1 cellular context compared by ENCODE assay signal in the genomic region with DNA sequence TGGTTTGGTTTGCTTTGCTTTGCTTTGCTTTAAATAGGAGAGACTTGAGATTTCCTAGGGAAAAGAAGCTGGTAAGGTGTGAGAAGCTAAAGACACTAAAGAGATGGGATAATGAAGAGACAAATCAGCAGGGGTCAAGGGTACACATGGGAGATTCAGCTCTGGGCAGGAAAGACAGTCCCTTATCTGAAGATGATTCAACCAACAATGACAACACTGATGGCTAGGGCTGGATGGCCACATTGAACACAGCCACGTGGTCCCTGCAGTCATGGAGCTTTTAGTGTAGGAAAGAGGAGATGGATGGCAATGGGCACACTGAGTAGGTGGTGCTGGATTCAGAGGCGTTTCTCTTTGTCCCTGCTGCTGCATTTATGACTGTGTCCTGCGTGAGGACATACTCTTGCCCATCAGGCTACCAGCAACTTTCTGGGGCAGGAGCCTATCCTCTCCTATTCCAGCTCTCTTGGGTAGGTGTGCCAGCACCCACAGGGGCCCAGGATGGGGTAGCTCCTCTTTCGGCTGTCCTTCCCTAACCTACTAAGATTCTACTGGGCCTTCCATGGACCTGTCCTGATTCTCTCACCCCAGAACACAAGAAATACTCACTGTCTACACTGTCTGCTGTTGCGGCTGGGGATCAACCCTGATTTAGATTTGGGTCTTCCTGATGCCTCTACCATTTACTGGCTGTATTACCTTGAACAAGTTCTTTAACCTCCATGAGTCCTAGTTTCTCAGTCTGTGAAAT.
TF ChIP-seq lines count a peak whose summit lies in the region.

No MANE protein-coding gene starts in this region.

TF ChIP-seq in GM23338, 12 proteins besides CTCF, POLR2A, EP300 and RAD21:
- TF ChIP-seq, protein P1, sequence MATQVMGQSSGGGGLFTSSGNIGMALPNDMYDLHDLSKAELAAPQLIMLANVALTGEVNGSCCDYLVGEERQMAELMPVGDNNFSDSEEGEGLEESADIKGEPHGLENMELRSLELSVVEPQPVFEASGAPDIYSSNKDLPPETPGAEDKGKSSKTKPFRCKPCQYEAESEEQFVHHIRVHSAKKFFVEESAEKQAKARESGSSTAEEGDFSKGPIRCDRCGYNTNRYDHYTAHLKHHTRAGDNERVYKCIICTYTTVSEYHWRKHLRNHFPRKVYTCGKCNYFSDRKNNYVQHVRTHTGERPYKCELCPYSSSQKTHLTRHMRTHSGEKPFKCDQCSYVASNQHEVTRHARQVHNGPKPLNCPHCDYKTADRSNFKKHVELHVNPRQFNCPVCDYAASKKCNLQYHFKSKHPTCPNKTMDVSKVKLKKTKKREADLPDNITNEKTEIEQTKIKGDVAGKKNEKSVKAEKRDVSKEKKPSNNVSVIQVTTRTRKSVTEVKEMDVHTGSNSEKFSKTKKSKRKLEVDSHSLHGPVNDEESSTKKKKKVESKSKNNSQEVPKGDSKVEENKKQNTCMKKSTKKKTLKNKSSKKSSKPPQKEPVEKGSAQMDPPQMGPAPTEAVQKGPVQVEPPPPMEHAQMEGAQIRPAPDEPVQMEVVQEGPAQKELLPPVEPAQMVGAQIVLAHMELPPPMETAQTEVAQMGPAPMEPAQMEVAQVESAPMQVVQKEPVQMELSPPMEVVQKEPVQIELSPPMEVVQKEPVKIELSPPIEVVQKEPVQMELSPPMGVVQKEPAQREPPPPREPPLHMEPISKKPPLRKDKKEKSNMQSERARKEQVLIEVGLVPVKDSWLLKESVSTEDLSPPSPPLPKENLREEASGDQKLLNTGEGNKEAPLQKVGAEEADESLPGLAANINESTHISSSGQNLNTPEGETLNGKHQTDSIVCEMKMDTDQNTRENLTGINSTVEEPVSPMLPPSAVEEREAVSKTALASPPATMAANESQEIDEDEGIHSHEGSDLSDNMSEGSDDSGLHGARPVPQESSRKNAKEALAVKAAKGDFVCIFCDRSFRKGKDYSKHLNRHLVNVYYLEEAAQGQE (IDR thresholded peaks at IDR 0.05; ENCODE audit: unreplicated experiment) = no peak
- TF ChIP-seq, protein P2, sequence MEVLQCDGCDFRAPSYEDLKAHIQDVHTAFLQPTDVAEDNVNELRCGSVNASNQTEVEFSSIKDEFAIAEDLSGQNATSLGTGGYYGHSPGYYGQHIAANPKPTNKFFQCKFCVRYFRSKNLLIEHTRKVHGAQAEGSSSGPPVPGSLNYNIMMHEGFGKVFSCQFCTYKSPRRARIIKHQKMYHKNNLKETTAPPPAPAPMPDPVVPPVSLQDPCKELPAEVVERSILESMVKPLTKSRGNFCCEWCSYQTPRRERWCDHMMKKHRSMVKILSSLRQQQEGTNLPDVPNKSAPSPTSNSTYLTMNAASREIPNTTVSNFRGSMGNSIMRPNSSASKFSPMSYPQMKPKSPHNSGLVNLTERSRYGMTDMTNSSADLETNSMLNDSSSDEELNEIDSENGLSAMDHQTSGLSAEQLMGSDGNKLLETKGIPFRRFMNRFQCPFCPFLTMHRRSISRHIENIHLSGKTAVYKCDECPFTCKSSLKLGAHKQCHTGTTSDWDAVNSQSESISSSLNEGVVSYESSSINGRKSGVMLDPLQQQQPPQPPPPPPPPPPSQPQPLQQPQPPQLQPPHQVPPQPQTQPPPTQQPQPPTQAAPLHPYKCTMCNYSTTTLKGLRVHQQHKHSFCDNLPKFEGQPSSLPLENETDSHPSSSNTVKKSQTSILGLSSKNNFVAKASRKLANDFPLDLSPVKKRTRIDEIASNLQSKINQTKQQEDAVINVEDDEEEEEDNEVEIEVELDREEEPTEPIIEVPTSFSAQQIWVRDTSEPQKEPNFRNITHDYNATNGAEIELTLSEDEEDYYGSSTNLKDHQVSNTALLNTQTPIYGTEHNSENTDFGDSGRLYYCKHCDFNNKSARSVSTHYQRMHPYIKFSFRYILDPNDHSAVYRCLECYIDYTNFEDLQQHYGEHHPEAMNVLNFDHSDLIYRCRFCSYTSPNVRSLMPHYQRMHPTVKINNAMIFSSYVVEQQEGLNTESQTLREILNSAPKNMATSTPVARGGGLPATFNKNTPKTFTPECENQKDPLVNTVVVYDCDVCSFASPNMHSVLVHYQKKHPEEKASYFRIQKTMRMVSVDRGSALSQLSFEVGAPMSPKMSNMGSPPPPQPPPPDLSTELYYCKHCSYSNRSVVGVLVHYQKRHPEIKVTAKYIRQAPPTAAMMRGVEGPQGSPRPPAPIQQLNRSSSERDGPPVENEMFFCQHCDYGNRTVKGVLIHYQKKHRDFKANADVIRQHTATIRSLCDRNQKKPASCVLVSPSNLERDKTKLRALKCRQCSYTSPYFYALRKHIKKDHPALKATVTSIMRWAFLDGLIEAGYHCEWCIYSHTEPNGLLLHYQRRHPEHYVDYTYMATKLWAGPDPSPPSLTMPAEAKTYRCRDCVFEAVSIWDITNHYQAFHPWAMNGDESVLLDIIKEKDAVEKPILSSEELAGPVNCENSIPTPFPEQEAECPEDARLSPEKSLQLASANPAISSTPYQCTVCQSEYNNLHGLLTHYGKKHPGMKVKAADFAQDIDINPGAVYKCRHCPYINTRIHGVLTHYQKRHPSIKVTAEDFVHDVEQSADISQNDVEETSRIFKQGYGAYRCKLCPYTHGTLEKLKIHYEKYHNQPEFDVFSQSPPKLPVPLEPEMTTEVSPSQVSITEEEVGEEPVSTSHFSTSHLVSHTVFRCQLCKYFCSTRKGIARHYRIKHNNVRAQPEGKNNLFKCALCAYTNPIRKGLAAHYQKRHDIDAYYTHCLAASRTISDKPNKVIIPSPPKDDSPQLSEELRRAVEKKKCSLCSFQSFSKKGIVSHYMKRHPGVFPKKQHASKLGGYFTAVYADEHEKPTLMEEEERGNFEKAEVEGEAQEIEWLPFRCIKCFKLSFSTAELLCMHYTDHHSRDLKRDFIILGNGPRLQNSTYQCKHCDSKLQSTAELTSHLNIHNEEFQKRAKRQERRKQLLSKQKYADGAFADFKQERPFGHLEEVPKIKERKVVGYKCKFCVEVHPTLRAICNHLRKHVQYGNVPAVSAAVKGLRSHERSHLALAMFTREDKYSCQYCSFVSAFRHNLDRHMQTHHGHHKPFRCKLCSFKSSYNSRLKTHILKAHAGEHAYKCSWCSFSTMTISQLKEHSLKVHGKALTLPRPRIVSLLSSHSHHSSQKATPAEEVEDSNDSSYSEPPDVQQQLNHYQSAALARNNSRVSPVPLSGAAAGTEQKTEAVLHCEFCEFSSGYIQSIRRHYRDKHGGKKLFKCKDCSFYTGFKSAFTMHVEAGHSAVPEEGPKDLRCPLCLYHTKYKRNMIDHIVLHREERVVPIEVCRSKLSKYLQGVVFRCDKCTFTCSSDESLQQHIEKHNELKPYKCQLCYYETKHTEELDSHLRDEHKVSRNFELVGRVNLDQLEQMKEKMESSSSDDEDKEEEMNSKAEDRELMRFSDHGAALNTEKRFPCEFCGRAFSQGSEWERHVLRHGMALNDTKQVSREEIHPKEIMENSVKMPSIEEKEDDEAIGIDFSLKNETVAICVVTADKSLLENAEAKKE (CRISPR knock-in tag; IDR thresholded peaks at IDR 0.05) = no peak
- TF ChIP-seq, protein P3, sequence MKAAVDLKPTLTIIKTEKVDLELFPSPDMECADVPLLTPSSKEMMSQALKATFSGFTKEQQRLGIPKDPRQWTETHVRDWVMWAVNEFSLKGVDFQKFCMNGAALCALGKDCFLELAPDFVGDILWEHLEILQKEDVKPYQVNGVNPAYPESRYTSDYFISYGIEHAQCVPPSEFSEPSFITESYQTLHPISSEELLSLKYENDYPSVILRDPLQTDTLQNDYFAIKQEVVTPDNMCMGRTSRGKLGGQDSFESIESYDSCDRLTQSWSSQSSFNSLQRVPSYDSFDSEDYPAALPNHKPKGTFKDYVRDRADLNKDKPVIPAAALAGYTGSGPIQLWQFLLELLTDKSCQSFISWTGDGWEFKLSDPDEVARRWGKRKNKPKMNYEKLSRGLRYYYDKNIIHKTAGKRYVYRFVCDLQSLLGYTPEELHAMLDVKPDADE (IDR thresholded peaks at IDR 0.05) = no peak
- no peak for TF ChIP-seq POLR2AphosphoS5 (IDR thresholded peaks at IDR 0.05; ENCODE audit: low read depth)
- TF ChIP-seq STAT1 (IDR thresholded peaks at IDR 0.05; ENCODE audit: unreplicated experiment) = no peak
- no peak for TF ChIP-seq JUNB (IDR thresholded peaks at IDR 0.05; ENCODE audit: unreplicated experiment)
- no peak for TF ChIP-seq ZNF114 (CRISPR knock-in tag; IDR thresholded peaks at IDR 0.05)
- no peak for TF ChIP-seq EZH2 (IDR thresholded peaks at IDR 0.05; ENCODE audit: low read depth, unreplicated experiment)
- no peak for TF ChIP-seq NANOG (IDR thresholded peaks at IDR 0.05; ENCODE audit: borderline replicate concordance)
TF ChIP-seq in GM23338: peak in this region for 0.
